ENCODE assay signal across 8 cellular contexts in genomic region chr6:42045538-42046460, GRCh38. TPM values are rescaled to one million over a fixed set of nuclear protein-coding genes. Genes with fewer than 3 reads are reported as not detected.
A peak's percentile ranks its signal among the peaks of the same experiment; 100 is the strongest.
DNase-seq lines count a peak whose midpoint lies in the region; ATAC-seq lines count a peak whose summit lies in the region.

No MANE protein-coding gene starts in this region.

- peak overlapping the region; percentile 51 to 81 for H3K4me3 ChIP-seq in duodenal mucosa (ENCODE audit: low read depth in 1 of 2, low read length in 2 of 2)

- H3K9me3 ChIP-seq in duodenal mucosa (ENCODE audit: control insufficient read depth in 1 of 2, low read length in 2 of 2) = no peaks in the 10 kb centered on the region

- ATAC-seq in GM18868 (IDR thresholded peaks at IDR 0.05; ENCODE audit: unreplicated experiment) = peak; percentile 30
- ATAC-seq in GM21825 (IDR thresholded peaks at IDR 0.05; ENCODE audit: unreplicated experiment) = no peak
- ATAC-seq in HG03457 (IDR thresholded peaks at IDR 0.05; ENCODE audit: unreplicated experiment) = no peak

- peak overlapping the region; percentile 43 for H3K27ac ChIP-seq in duodenal mucosa (ENCODE audit: low read depth, low read length)

- peak; percentile 78 for DNase-seq in NCI-H2196 (lab: John Stamatoyannopoulos, UW; ENCODE audit: unreplicated experiment)
- peak; percentile 75 to 82 for DNase-seq in activated CD4-positive, alpha-beta T cell treated with anti-CD3 and anti-CD28 coated beads, Interleukin-2, amount 50 U/mL, for 48 hours
- peak; percentile 70 to 86 for DNase-seq in lung microvascular endothelial cell (ENCODE audit: low read depth in 2 of 2)
- DNase-seq in stimulated activated CD8-positive, alpha-beta memory T cell treated with anti-CD3 and anti-CD28 coated beads, Interleukin-4, amount 100 ng/mL, for 24 hours (ENCODE audit: low read depth) = peak; percentile 60

- peaks cover 52 to 60% of the 10 kb centered on the region in 2 donors for H3K4me1 ChIP-seq in duodenal mucosa (ENCODE audit: control insufficient read depth in 1 of 2, insufficient read depth in 2 of 2, low read length in 2 of 2)

- H3K27me3 ChIP-seq in duodenal mucosa (ENCODE audit: control insufficient read depth in 1 of 2, insufficient read depth in 2 of 2, low read length in 2 of 2) = no peaks in the 10 kb centered on the region

- H3K9ac ChIP-seq in duodenal mucosa (ENCODE audit: low read depth in 1 of 2, low read length in 2 of 2) = peak overlapping the region; percentile 28 to 55

- no peaks in the 10 kb centered on the region for H3K36me3 ChIP-seq in duodenal mucosa (ENCODE audit: control insufficient read depth in 1 of 2, insufficient read depth in 2 of 2, low read length in 2 of 2)

RNA-seq across cellular contexts. Expression of gene TAF8, which starts 4.5 kb away (rescaled TPM):
- total RNA-seq in lung microvascular endothelial cell = 12.2 and 16.9 TPM in 2 replicates
